ENCODE assay signal across 10 cellular contexts in the genomic region with DNA sequence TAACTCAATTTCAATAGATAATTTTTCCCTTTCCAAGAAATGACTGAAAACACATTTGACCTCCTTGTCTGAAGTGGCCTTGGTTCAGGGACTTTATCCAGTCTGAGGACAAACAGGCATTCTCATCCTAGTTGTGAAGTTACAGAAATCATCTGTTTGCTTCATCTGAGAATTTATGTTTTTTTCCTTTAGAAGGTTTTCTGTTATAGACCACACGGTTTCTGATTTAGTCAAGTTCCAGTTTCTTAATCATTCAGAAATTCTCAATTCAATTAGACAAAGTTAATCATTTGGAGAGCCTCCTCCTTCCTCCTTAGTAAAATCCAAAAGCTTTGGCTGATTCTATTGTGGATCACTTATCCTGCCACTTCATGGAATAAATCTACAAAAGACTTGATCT.
DNase-seq lines count a peak whose midpoint lies in the region; ATAC-seq lines count a peak whose summit lies in the region.
"Had no signal": no experiment of that assay in that cellular context is flagged by ENCODE, and none has a peak within 500 bp of the region (broad histone marks: within the 10 kb centered on the region; RNA-seq: fewer than 3 reads in every experiment).

No MANE protein-coding gene starts in this region.

- no peaks in the 10 kb centered on the region for H3K27me3 Mint-ChIP-seq in activated T-helper 17 cell treated with anti-CD3 and anti-CD28 coated beads, Interleukin-2, amount 50 U/mL, for 72 hours

- H3K9me3 Mint-ChIP-seq in activated T-helper 17 cell treated with anti-CD3 and anti-CD28 coated beads, Interleukin-2, amount 50 U/mL, for 72 hours, result no peaks in the 10 kb centered on the region

- no peaks in the 10 kb centered on the region for H3K36me3 Mint-ChIP-seq in activated T-helper 17 cell treated with anti-CD3 and anti-CD28 coated beads, Interleukin-2, amount 50 U/mL, for 72 hours (ENCODE audit: low read depth)

- peak; percentile 4 to 9 for ATAC-seq in activated CD4-positive, CD25-positive, alpha-beta regulatory T cell treated with anti-CD3 and anti-CD28 coated beads, Interleukin-2, amount 50 U/mL, for 24 hours
- peak; percentile 36 for ATAC-seq in GM19468 (IDR thresholded peaks at IDR 0.05; ENCODE audit: extremely low read depth, unreplicated experiment)
- ATAC-seq in HG03066 (IDR thresholded peaks at IDR 0.05; ENCODE audit: low read depth, unreplicated experiment), result peak; percentile 50
- peak; percentile 48 for ATAC-seq in activated T-helper 17 cell treated with anti-CD3 and anti-CD28 coated beads, Interleukin-2, amount 50 U/mL, for 72 hours (replicated peaks)

- no peak for DNase-seq in activated CD4-positive, CD25-positive, alpha-beta regulatory T cell treated with anti-CD3 and anti-CD28 coated beads, Interleukin-2, amount 50 U/mL, for 72 hours
- DNase-seq in DMS114 treated with DMSO at 0.1 percent for 48 hours (lab: John Stamatoyannopoulos, UW; ENCODE audit: unreplicated experiment) (no peak), inferior parietal cortex (ENCODE audit: extremely low spot score) (no peak)
- no peak for DNase-seq in stimulated activated CD4-positive, alpha-beta T cell treated with anti-CD3 and anti-CD28 coated beads, Interleukin-4, amount 100 ng/mL, for 4 hours
- DNase-seq: activated effector memory CD4-positive, alpha-beta T cell treated with Interleukin-2 at 50 U/mL for 16 hours; WERI-Rb-1 had no signal

- peak overlapping the region; percentile 78 for H3K4me3 Mint-ChIP-seq in activated T-helper 17 cell treated with anti-CD3 and anti-CD28 coated beads, Interleukin-2, amount 50 U/mL, for 72 hours

- H3K27ac Mint-ChIP-seq in activated T-helper 17 cell treated with anti-CD3 and anti-CD28 coated beads, Interleukin-2, amount 50 U/mL, for 72 hours, result peak overlapping the region; percentile 96

- peaks cover 49% of the 10 kb centered on the region for H3K4me1 Mint-ChIP-seq in activated T-helper 17 cell treated with anti-CD3 and anti-CD28 coated beads, Interleukin-2, amount 50 U/mL, for 72 hours
